Comparison of ENCODE assay signal across 8 cellular contexts in the genomic region with DNA sequence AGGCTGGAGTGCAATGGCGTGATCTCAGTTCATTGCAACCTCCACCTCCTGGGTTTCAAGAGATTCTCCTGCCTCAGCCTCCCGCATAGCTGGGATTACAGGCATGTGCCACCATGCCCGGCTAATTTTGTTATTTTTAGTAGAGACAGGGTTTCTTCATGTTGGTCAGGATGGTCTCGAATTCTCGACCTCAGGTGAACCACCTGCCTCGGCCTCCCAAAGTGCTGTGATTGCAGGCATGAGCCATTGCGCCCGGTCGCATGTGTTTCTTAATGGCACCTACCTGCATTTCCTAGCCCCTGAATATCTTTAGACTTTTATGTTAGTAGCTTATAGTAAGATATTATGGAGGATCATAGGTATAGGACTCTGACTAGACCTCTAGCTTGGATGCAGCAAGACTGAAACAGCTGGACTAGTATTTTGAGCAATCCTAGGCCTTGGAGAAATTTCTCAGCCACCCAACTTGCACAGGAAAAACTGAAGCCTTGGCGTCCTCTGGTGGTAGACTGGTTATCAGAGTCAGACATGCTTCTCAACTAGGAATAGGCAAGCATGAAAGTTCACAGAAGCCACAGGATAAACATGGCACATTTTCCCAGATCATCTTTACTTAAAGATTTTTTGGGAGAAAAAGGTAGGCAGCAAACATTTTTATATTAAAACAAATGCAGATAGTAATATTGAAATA. TPM values are rescaled to one million over a fixed set of nuclear protein-coding genes. Genes with fewer than 3 reads are reported as not detected.
A peak's percentile ranks its signal among the peaks of the same experiment; 100 is the strongest.
DNase-seq lines count a peak whose midpoint lies in the region; ATAC-seq and TF ChIP-seq lines count a peak whose summit lies in the region.

No MANE protein-coding gene starts in this region.

- H3K27ac ChIP-seq in uterus = no peak overlapping the region

- no peaks in the 10 kb centered on the region for H3K36me3 ChIP-seq in uterus

- no peaks in the 10 kb centered on the region for H3K27me3 ChIP-seq in uterus

- peak; percentile 83 for DNase-seq in AG20443 (ENCODE audit: low spot score)
- DNase-seq in NCI-H526 (lab: John Stamatoyannopoulos, UW) = peak; percentile 2 to 39
- DNase-seq in cardiac fibroblast (ENCODE audit: low read depth in 2 of 2) = peak; percentile 88 to 89
- DNase-seq in left colon = peak in 1 of 2 donors; percentile 23
- peak; percentile 59 to 63 for DNase-seq in uterus
- DNase-seq in activated CD8-positive, alpha-beta memory T cell treated with anti-CD3 and anti-CD28 coated beads, Interleukin-2, amount 50 U/mL, for 48 hours = no peak

- H3K4me3 ChIP-seq in cardiac fibroblast (replicated peaks in 1 of 2; ENCODE audit: low read depth in 2 of 2, low read length in 2 of 2) (no peak overlapping the region), uterus (no peak overlapping the region)

- TF ChIP-seq POLR2A in uterus (IDR thresholded peaks at IDR 0.05) = no peak

- ATAC-seq in left colon (peak; percentile 48), HG02884 (IDR thresholded peaks at IDR 0.05; ENCODE audit: unreplicated experiment) (no peak)

- H3K9me3 ChIP-seq in uterus = no peaks in the 10 kb centered on the region

- peak; percentile 73 for TF ChIP-seq CTCF in GM12872 (IDR thresholded peaks at IDR 0.05; ENCODE audit: insufficient read depth, low read depth, low read length)
- TF ChIP-seq CTCF in cardiac fibroblast (IDR thresholded peaks at IDR 0.05; ENCODE audit: low read depth, low read length) = peak; percentile 95
- TF ChIP-seq CTCF in uterus (IDR thresholded peaks at IDR 0.05) = peak; percentile 46 to 82 (median 60)

- intact Hi-C loops in left colon (cut with DNase I, micrococcal nuclease) = no loop called here
- intact Hi-C loops in uterus (cut with DNase I; ENCODE audit: low total_unique reads) = no loop called here

- no peaks in the 10 kb centered on the region for H3K4me1 ChIP-seq in uterus

RNA-seq across cellular contexts. Expression of gene C1QTNF4, which starts 22.7 kb away (rescaled TPM):
- total RNA-seq in left colon (under 1 TPM; 0.34 to 0.53 TPM), uterus (10 to 100 TPM in 3 of 4 donors, 1 to 10 TPM in 1; 5.0 to 15.4 (median 14.8) TPM)

RNA-seq across cellular contexts. Expression of gene MTCH2, which starts 25.5 kb away (rescaled TPM):
- total RNA-seq in left colon (100 to 1,000 TPM; 131 to 155 TPM), uterus (10 to 100 TPM; 24.8 to 65.6 (median 49.5) TPM)

RNA-seq across cellular contexts. Expression of gene FAM180B, which starts 30.4 kb away (rescaled TPM):
- under 1 TPM in 1 of 2 donors, not detected in 1; 0.42 TPM for total RNA-seq in left colon
- total RNA-seq in uterus = under 1 TPM in 2 of 4 donors, not detected in 2; 0.21 to 0.30 TPM

RNA-seq across cellular contexts. Expression of gene NDUFS3, which starts 38.0 kb away (rescaled TPM):
- 100 to 1,000 TPM; 180 to 246 TPM for total RNA-seq in left colon
- total RNA-seq in uterus = 10 to 100 TPM; 59.2 to 67.6 (median 62.5) TPM

RNA-seq across cellular contexts. Expression of gene KBTBD4, which starts 38.1 kb away (rescaled TPM):
- total RNA-seq in left colon (10 to 100 TPM; 11.7 to 14.9 TPM), uterus (10 to 100 TPM in 3 of 4 donors, 1 to 10 TPM in 1; 9.7 to 36.3 (median 18.5) TPM)
